In the genomic region with DNA sequence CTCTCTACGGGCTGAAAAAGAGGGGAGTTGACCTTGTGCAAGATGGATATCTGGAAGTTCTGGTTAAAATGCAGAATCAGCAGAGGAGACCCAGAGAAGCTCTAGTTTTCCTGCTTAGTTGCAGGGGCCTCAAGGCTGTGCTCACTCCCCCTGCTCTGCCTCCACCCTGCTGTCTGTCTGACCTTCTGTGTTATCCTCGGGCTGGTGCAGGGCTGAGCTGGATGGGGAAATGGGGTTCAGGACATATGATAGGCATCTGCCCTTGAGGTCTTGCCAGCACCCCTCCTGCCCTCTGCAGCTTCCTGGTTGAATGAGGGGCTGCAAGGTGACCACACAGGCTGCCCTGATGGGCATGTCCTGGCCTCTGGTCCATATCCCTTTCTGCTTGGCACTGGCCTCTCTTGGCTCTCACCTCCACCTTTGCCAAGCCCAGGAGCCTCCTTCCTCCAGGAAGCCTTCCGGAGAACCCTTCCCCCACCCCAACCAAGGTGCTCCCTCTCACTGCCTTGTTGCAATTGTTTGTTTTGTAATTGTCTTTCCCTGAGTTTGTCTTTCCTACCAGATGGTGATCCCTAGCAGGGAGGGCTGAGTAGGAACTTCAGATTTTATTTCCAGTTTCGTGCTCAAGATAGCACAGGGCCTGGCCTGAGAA, we compare ENCODE assay signal across 8 cellular contexts. TPM values are rescaled to one million over a fixed set of nuclear protein-coding genes. Genes with fewer than 3 reads are reported as not detected.
DNase-seq lines count a peak whose midpoint lies in the region; TF ChIP-seq lines count a peak whose summit lies in the region.

No MANE protein-coding gene starts in this region.

- intact Hi-C loops in esophagus muscularis mucosa (cut with DNase I): loop anchor here (10.0 kb wide), 1 partner anchor 108 kb away; a partner anchor contains a TSS

- H2BK5ac ChIP-seq in trophoblast cell (ENCODE audit: low read depth, low read length, poor library complexity): no peak overlapping the region

- no peak overlapping the region for H4K12ac ChIP-seq in trophoblast cell (ENCODE audit: low read depth, low read length)

- no peak for TF ChIP-seq EP300 in esophagus muscularis mucosa (IDR thresholded peaks at IDR 0.05)

- H3K36me3 ChIP-seq in DOHH2 (ENCODE audit: control insufficient read depth, low read length) (peaks cover 20% of the 10 kb centered on the region), esophagus muscularis mucosa (peaks cover 0 to 3% (median 1%) of the 10 kb centered on the region in 4 donors), trophoblast cell (ENCODE audit: control insufficient read depth in 1 of 2, insufficient read depth in 2 of 2, low read length in 2 of 2) (peaks cover 0 to under 1% of the 10 kb centered on the region in 2 experiments)

- peak overlapping the region; percentile 48 for H3K18ac ChIP-seq in trophoblast cell (ENCODE audit: low read length)

- no peak overlapping the region for H2AFZ ChIP-seq in trophoblast cell (ENCODE audit: insufficient read depth, low read length, poor library complexity)

- H3K27ac ChIP-seq in DOHH2 (ENCODE audit: low read depth, low read length): peak overlapping the region; percentile 73
- H3K27ac ChIP-seq in esophagus muscularis mucosa (replicated peaks in 1 of 4): peak overlapping the region; percentile 86 to 95 (median 94)
- H3K27ac ChIP-seq in trophoblast cell (ENCODE audit: low read depth, low read length): peak overlapping the region; percentile 3

- H3F3A ChIP-seq in DOHH2 (ENCODE audit: control insufficient read depth, insufficient read depth): peaks cover 10% of the 10 kb centered on the region

- no peak overlapping the region for H3K14ac ChIP-seq in trophoblast cell (ENCODE audit: low read length)

- no peak for TF ChIP-seq CTCF in DOHH2 (IDR thresholded peaks at IDR 0.05; ENCODE audit: low read depth, low read length, poor library complexity, severe bottlenecking)
- TF ChIP-seq CTCF in esophagus muscularis mucosa (IDR thresholded peaks at IDR 0.05): no peak
- TF ChIP-seq CTCF in GM20000 (IDR thresholded peaks at IDR 0.05; ENCODE audit: extremely low read depth, missing control alignments): no peak

- no peak for TF ChIP-seq POLR2A in esophagus muscularis mucosa (IDR thresholded peaks at IDR 0.05; ENCODE audit: low read depth)

- H3K9me2 ChIP-seq in DOHH2 (replicated peaks; ENCODE audit: control insufficient read depth, low read length): no peaks in the 10 kb centered on the region

- H3K4me2 ChIP-seq in DOHH2 (ENCODE audit: low read length): peak overlapping the region; percentile 89
- H3K4me2 ChIP-seq in trophoblast cell (ENCODE audit: low read length): peak overlapping the region; percentile 64

- H3K9me3 ChIP-seq in DOHH2 (ENCODE audit: control insufficient read depth, insufficient read depth, low read length) (no peaks in the 10 kb centered on the region), esophagus muscularis mucosa (peaks cover 0 to 3% (median 0%) of the 10 kb centered on the region in 4 donors), trophoblast cell (ENCODE audit: insufficient read depth, low read depth, low read length) (no peaks in the 10 kb centered on the region)

- WGBS in esophagus muscularis mucosa: 48% methylated on average over 4 of the region's 4 CpGs
- no CpG with 5 or more reads among the region's 4 CpGs for WGBS in trophoblast cell (ENCODE audit: extremely low coverage, insufficient coverage, insufficient read length)

- H3K4me1 ChIP-seq in DOHH2 (ENCODE audit: control insufficient read depth, low read length) (peaks cover 76% of the 10 kb centered on the region), esophagus muscularis mucosa (peaks cover 9 to 53% (median 48%) of the 10 kb centered on the region in 4 donors), trophoblast cell (ENCODE audit: control insufficient read depth in 1 of 2, insufficient read depth in 2 of 2, low read length in 2 of 2) (peaks cover 18 to 26% of the 10 kb centered on the region in 2 experiments)

- H3K9ac ChIP-seq in trophoblast cell (ENCODE audit: low read length): no peak overlapping the region

- H3K27me3 ChIP-seq in DOHH2 (ENCODE audit: control insufficient read depth, low read length): no peaks in the 10 kb centered on the region
- no peaks in the 10 kb centered on the region for H3K27me3 ChIP-seq in esophagus muscularis mucosa
- no peaks in the 10 kb centered on the region for H3K27me3 ChIP-seq in trophoblast cell (ENCODE audit: insufficient read depth, low read length)

- peak overlapping the region; percentile 45 for H2BK120ac ChIP-seq in trophoblast cell (ENCODE audit: insufficient read depth, low read length, poor library complexity)

- peak; percentile 20 for DNase-seq in RPMI8226
- DNase-seq in esophagus muscularis mucosa (ENCODE audit: extremely low spot score): no peak
- DNase-seq in trophoblast cell: no peak
- DNase-seq in GM20000 (ENCODE audit: low spot score): no peak
- DNase-seq in HT-29 (ENCODE audit: low spot score): no peak
- DNase-seq in central memory CD4-positive, alpha-beta T cell: no peak
- DNase-seq in cerebellar nuclear complex (lab: John Stamatoyannopoulos, UW): no peak

- peak overlapping the region; percentile 38 for H2BK12ac ChIP-seq in trophoblast cell (ENCODE audit: low read length)

- H3K79me1 ChIP-seq in trophoblast cell (ENCODE audit: low read length): peaks cover 10% of the 10 kb centered on the region

- H3K4ac ChIP-seq in trophoblast cell (ENCODE audit: low read depth, low read length): no peak overlapping the region

- H4K8ac ChIP-seq in trophoblast cell (ENCODE audit: low read depth, low read length): peak overlapping the region; percentile 62

- H3K79me2 ChIP-seq in DOHH2 (ENCODE audit: control insufficient read depth, low read length) (peaks cover 63% of the 10 kb centered on the region), trophoblast cell (ENCODE audit: control insufficient read depth, insufficient read depth, low read length, poor library complexity) (peaks cover 2% of the 10 kb centered on the region)

- H4K20me1 ChIP-seq in DOHH2 (ENCODE audit: control insufficient read depth, insufficient read depth, low read depth, low read length): no peaks in the 10 kb centered on the region

- H3K4me3 ChIP-seq in DOHH2 (ENCODE audit: low read length): peak overlapping the region; percentile 92
- H3K4me3 ChIP-seq in esophagus muscularis mucosa: peak overlapping the region; percentile 61 to 86 (median 78)
- H3K4me3 ChIP-seq in trophoblast cell (ENCODE audit: low read depth, low read length): peak overlapping the region; percentile 2

- H2AK5ac ChIP-seq in trophoblast cell (ENCODE audit: low read length): peak overlapping the region; percentile 13

- H3K23ac ChIP-seq in trophoblast cell (ENCODE audit: low read length): no peak overlapping the region

- H4K91ac ChIP-seq in trophoblast cell (ENCODE audit: low read depth, low read length): peak overlapping the region; percentile 52

RNA-seq across cellular contexts. Expression of a gene that starts 1.3 kb away (rescaled TPM):
- total RNA-seq in esophagus muscularis mucosa: 10 to 100 TPM in 2 of 4 donors, 1 to 10 TPM in 2; 7.8 to 17.9 (median 10.2) TPM
- 7.5 and 8.4 TPM in 2 replicates for polyA plus RNA-seq in trophoblast cell (2013)
- 2.6 and 3.9 TPM in 2 replicates for total RNA-seq in HT-29 (2014; rRNA removed; shearing (Covaris generic))

RNA-seq across cellular contexts. Expression of a gene that starts 24.8 kb away (rescaled TPM):
- total RNA-seq in esophagus muscularis mucosa: 100 to 1,000 TPM in 2 of 4 donors, 10 to 100 TPM in 2; 88.0 to 135 (median 113) TPM
- 342 and 358 TPM in 2 replicates for polyA plus RNA-seq in trophoblast cell (2013)
- 61.1 and 71.3 TPM in 2 replicates for total RNA-seq in HT-29 (2014; rRNA removed; shearing (Covaris generic))

RNA-seq across cellular contexts. Expression of a gene that starts 45.2 kb away (rescaled TPM):
- not detected for total RNA-seq in esophagus muscularis mucosa
- polyA plus RNA-seq in trophoblast cell (2013): not detected in 2 replicates
- not detected in 2 replicates for total RNA-seq in HT-29 (2014; rRNA removed; shearing (Covaris generic))

Comparison
In these comparisons a context has a peak if more than half of its experiments do, and no peak if none do; other contexts are left out.
1. H3K27ac ChIP-seq: peak in every context shown above with its lines; median percentile 94 in esophagus muscularis mucosa; 73 in DOHH2; 3 in trophoblast cell.
2. H3K4me3 ChIP-seq: peak in every context shown above with its lines; median percentile 92 in DOHH2; 78 in esophagus muscularis mucosa; 2 in trophoblast cell.